In the genomic region with DNA sequence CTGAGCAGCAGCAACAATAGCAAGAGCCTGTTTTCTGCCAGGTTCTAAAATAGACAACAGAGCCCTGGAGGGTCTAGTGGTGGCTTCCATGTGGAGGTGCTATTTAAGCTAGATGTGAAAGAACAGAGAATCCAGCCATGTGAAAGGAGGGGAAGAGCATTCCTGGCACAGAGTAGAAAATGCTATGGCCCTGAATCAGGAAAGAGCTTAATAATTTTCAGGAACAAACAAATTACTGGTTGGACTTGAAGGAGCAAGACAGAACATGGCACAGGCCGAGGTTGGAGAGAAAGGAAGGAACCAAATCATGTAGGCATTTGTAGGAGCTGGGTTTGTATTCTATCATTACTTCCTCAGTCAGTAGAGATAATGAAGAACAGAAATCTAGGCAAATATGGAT, we compare ENCODE assay signal across 16 cellular contexts.
DNase-seq lines count a peak whose midpoint lies in the region; ATAC-seq and TF ChIP-seq lines count a peak whose summit lies in the region.
"Had no signal": no experiment of that assay in that cellular context is flagged by ENCODE, and none has a peak within 500 bp of the region (broad histone marks: within the 10 kb centered on the region; RNA-seq: fewer than 3 reads in every experiment).

No MANE protein-coding gene starts in this region.

- POLR2A ChIA-PET in naive thymus-derived CD8-positive, alpha-beta T cell (lab: Charles Lee) = no interaction called here

- H2AFZ ChIP-seq in GM23338 = no peak overlapping the region

- H3K27me3 ChIP-seq in GM23338 (ENCODE audit: insufficient read depth) = no peaks in the 10 kb centered on the region
- no peaks in the 10 kb centered on the region for H3K27me3 ChIP-seq in foreskin keratinocyte

- no peaks in the 10 kb centered on the region for H3K36me3 ChIP-seq in GM23338 (ENCODE audit: insufficient read depth)

- H3K4me1 ChIP-seq in GM23338 (ENCODE audit: insufficient read depth) (peaks cover 9% of the 10 kb centered on the region; the same call in 1 of the 2 replicates), foreskin keratinocyte (peaks cover 12% of the 10 kb centered on the region)

- H3K4me2 ChIP-seq in GM23338 = no peak overlapping the region

- ATAC-seq in GM23338 (no peak), foreskin keratinocyte (no peak), HG02884 (IDR thresholded peaks at IDR 0.05; ENCODE audit: unreplicated experiment) (no peak)
- ATAC-seq in naive thymus-derived CD8-positive, alpha-beta T cell = no peak

- H3K9me2 ChIP-seq in GM23338 (ENCODE audit: insufficient read depth) = no peaks in the 10 kb centered on the region

- 0 out of 2 replicates have a peak, but pooled peaks cover 2% of the 10 kb centered on the region for H3K79me2 ChIP-seq in GM23338 (replicated peaks; ENCODE audit: insufficient read depth)

- H3F3A ChIP-seq in GM23338 (replicated peaks; ENCODE audit: low read depth) = no peaks in the 10 kb centered on the region

- H3K27ac ChIP-seq in GM23338 (ENCODE audit: low read depth) (no peak overlapping the region), foreskin keratinocyte (no peak overlapping the region)
- H3K27ac ChIP-seq: C4-2B had no signal

- 0 out of 2 replicates have a peak, but pooled peaks cover 3% of the 10 kb centered on the region for H4K20me1 ChIP-seq in GM23338 (replicated peaks; ENCODE audit: insufficient read depth)

- TF ChIP-seq CTCF in GM23338 (conservative IDR thresholded peaks at IDR 0.05; ENCODE audit: low read depth in 2 of 2) = no peak
- no peak for TF ChIP-seq CTCF in foreskin keratinocyte (conservative IDR thresholded peaks at IDR 0.05)

- H3K27me3 Mint-ChIP-seq in GM23338 (ENCODE audit: insufficient read depth, low read depth, poor library complexity) = no peaks in the 10 kb centered on the region
- no peaks in the 10 kb centered on the region for H3K27me3 Mint-ChIP-seq in naive thymus-derived CD8-positive, alpha-beta T cell

- H3K27ac Mint-ChIP-seq in GM23338 = peak overlapping the region; percentile 61; the same call in 1 of the 2 replicates
- H3K27ac Mint-ChIP-seq in naive thymus-derived CD8-positive, alpha-beta T cell = no peak overlapping the region

- no peaks in the 10 kb centered on the region for H3K9me3 Mint-ChIP-seq in GM23338
- no peaks in the 10 kb centered on the region for H3K9me3 Mint-ChIP-seq in naive thymus-derived CD8-positive, alpha-beta T cell

- no peak for DNase-seq in GM23338 (ENCODE audit: low spot score)
- DNase-seq in cerebellar cortex (ENCODE audit: low spot score) = peak; percentile 29
- peak; percentile 17 to 56 for DNase-seq in foreskin keratinocyte
- no peak for DNase-seq in ecto neural progenitor cell (ENCODE audit: low spot score)
- DNase-seq in naive thymus-derived CD8-positive, alpha-beta T cell = no peak
- DNase-seq in stimulated activated CD4-positive, alpha-beta T cell treated with anti-CD3 and anti-CD28 coated beads, Interleukin-4, amount 100 ng/mL, for 4 hours = no peak
- DNase-seq: ACHN; AML-193; H7; NCI-H187; NCI-H2107; NCI-H510A; NCI-H748 treated with DMSO at 0.1 percent for 48 hours; NK-92 treated with Interleukin-12 subunit alpha and Interleukin-12 subunit beta, amount 100 ng/mL, for 24 hours had no signal

- no peak overlapping the region for H3K4me3 Mint-ChIP-seq in GM23338
- H3K4me3 Mint-ChIP-seq in naive thymus-derived CD8-positive, alpha-beta T cell = no peak overlapping the region

- no peaks in the 10 kb centered on the region for H3K36me3 Mint-ChIP-seq in GM23338 (ENCODE audit: low read depth)
- peaks cover 0 to 4% (median 0%) of the 10 kb centered on the region in 3 donors for H3K36me3 Mint-ChIP-seq in naive thymus-derived CD8-positive, alpha-beta T cell

- no peak overlapping the region for H3K4me3 ChIP-seq in GM23338

- H3K4me1 Mint-ChIP-seq in GM23338 = peaks cover 2% of the 10 kb centered on the region; the same call in 1 of the 3 replicates
- peaks cover 0 to 3% (median 0%) of the 10 kb centered on the region in 4 donors for H3K4me1 Mint-ChIP-seq in naive thymus-derived CD8-positive, alpha-beta T cell

TF ChIP-seq in GM23338, 12 proteins besides CTCF, POLR2A, EP300 and RAD21:
- TF ChIP-seq ZNF114 (CRISPR knock-in tag; IDR thresholded peaks at IDR 0.05) (no peak), JUNB (IDR thresholded peaks at IDR 0.05; ENCODE audit: unreplicated experiment) (no peak), EZH2phosphoT487 (IDR thresholded peaks at IDR 0.05; ENCODE audit: unreplicated experiment) (no peak), POLR2AphosphoS5 (IDR thresholded peaks at IDR 0.05; ENCODE audit: low read depth) (no peak)
- TF ChIP-seq, protein P1, sequence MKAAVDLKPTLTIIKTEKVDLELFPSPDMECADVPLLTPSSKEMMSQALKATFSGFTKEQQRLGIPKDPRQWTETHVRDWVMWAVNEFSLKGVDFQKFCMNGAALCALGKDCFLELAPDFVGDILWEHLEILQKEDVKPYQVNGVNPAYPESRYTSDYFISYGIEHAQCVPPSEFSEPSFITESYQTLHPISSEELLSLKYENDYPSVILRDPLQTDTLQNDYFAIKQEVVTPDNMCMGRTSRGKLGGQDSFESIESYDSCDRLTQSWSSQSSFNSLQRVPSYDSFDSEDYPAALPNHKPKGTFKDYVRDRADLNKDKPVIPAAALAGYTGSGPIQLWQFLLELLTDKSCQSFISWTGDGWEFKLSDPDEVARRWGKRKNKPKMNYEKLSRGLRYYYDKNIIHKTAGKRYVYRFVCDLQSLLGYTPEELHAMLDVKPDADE (IDR thresholded peaks at IDR 0.05) = no peak
TF ChIP-seq in GM23338: peak in this region for 0.

Comparison
In these comparisons a context has a peak if more than half of its experiments do, and no peak if none do; other contexts are left out.
1. DNase-seq: peak in cerebellar cortex (single experiment) and foreskin keratinocyte (2 of 2); none in GM23338 (single experiment), ecto neural progenitor cell (single experiment), naive thymus-derived CD8-positive, alpha-beta T cell (0 of 10) and stimulated activated CD4-positive, alpha-beta T cell treated with anti-CD3 and anti-CD28 coated beads, Interleukin-4, amount 100 ng/mL, for 4 hours (0 of 2).